27 cellular contexts compared by ENCODE assay signal in the genomic region with DNA sequence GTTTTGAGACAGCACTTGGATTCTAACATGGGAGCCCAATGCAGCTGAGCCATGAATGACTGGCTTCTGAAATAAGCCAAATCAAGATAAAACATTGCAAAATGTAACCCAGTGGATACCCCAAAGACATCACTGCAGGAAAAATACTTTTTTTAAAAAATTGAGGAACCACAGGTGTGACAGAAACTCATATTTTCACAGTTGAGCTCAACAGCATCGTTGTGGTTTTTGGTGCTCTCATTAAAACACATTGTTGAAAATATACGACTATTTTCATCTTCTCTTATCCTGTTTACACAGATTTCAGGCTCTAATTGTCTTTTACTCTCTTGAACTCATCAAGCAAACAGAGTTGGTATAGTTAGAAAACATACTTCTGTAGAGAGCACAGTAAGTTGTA.
"Had no signal": no experiment of that assay in that cellular context is flagged by ENCODE, and none has a peak within 500 bp of the region (broad histone marks: within the 10 kb centered on the region; RNA-seq: fewer than 3 reads in every experiment).

No MANE protein-coding gene starts in this region.

- H3K9me3 ChIP-seq: ascending aorta, breast epithelium, esophagus muscularis mucosa, gastrocnemius medialis, heart left ventricle had no signal

- DNase-seq: activated B cell treated with CpG ODN at 0.5 μM for 24 hours; activated CD4-positive, alpha-beta T cell treated with anti-CD3 and anti-CD28 coated beads for 48 hours; activated CD4-positive, alpha-beta T cell treated with anti-CD3 and anti-CD28 coated beads, Interleukin-2, amount 50 U/mL, for 1 hour; activated CD4-positive, alpha-beta T cell treated with anti-CD3 and anti-CD28 coated beads, Interleukin-2, amount 50 U/mL, for 48 hours; activated CD8-positive, alpha-beta memory T cell treated with anti-CD3 and anti-CD28 coated beads for 24 hours; activated CD8-positive, alpha-beta T cell treated with anti-CD3 and anti-CD28 coated beads for 36 hours; activated effector memory CD4-positive, alpha-beta T cell treated with anti-CD3 and anti-CD28 coated beads, Interleukin-2, amount 50 U/mL, for 16 hours; activated naive CD4-positive, alpha-beta T cell treated with anti-CD3 and anti-CD28 coated beads for 36 hours; activated naive CD8-positive, alpha-beta T cell treated with anti-CD3 and anti-CD28 coated beads for 36 hours; activated T-cell treated with anti-CD3 and anti-CD28 coated beads, Interleukin-2, amount 50 U/mL, for 48 hours; central memory CD4-positive, alpha-beta T cell; effector CD4-positive, alpha-beta T cell; effector memory CD8-positive, alpha-beta T cell; erythroblast; foreskin keratinocyte; gastrocnemius medialis; glutamatergic neuron; heart left ventricle; T-helper 17 cell; T1000; WERI-Rb-1 had no signal

- H3K4me3 ChIP-seq: ascending aorta, breast epithelium, cardiac muscle cell, coronary artery, esophagus muscularis mucosa, gastrocnemius medialis, heart left ventricle had no signal

- H3K36me3 ChIP-seq: ascending aorta, breast epithelium, cardiac muscle cell, esophagus muscularis mucosa, gastrocnemius medialis, heart left ventricle, WERI-Rb-1 had no signal

- H3K27me3 ChIP-seq: ascending aorta, breast epithelium, cardiac muscle cell, esophagus muscularis mucosa, foreskin keratinocyte, gastrocnemius medialis, heart left ventricle had no signal

- H3K4me1 ChIP-seq: ascending aorta, breast epithelium, esophagus muscularis mucosa, foreskin keratinocyte, gastrocnemius medialis, heart left ventricle had no signal

- H3K27ac ChIP-seq: ascending aorta, breast epithelium, cardiac muscle cell, coronary artery, esophagus muscularis mucosa, foreskin keratinocyte, gastrocnemius medialis, heart left ventricle, WERI-Rb-1 had no signal

- ATAC-seq: activated CD4-positive, CD25-positive, alpha-beta regulatory T cell treated with anti-CD3 and anti-CD28 coated beads, Interleukin-2, amount 50 U/mL, for 24 hours; activated CD8-positive, alpha-beta T cell treated with anti-CD3 and anti-CD28 coated beads for 36 hours; effector memory CD8-positive, alpha-beta T cell; foreskin keratinocyte; gastrocnemius medialis; heart left ventricle; T-helper 17 cell had no signal
